1 cellular context compared by ENCODE assay signal in genomic region chr11:33719587-33719986, GRCh38.
TF ChIP-seq lines count a peak whose summit lies in the region.

No MANE protein-coding gene starts in this region.

TF ChIP-seq in IMR-90, 13 proteins besides CTCF, POLR2A, EP300 and RAD21 (continued from another document):
- TF ChIP-seq ELK1 (IDR thresholded peaks at IDR 0.05; ENCODE audit: borderline replicate concordance, low read depth, low read length) (no peak), RCOR1 (IDR thresholded peaks at IDR 0.05; ENCODE audit: insufficient replicate concordance, low read length) (no peak), NFE2L2 (IDR thresholded peaks at IDR 0.05; ENCODE audit: low read depth, low read length) (no peak), MAZ (IDR thresholded peaks at IDR 0.05; ENCODE audit: borderline replicate concordance, low read depth, low read length) (no peak), SMC3 (IDR thresholded peaks at IDR 0.05; ENCODE audit: low read depth, low read length) (no peak), FOS (IDR thresholded peaks at IDR 0.05; ENCODE audit: low read depth, low read length) (no peak), MXI1 (IDR thresholded peaks at IDR 0.05; ENCODE audit: borderline replicate concordance, low read depth, low read length) (no peak), CHD1 (IDR thresholded peaks at IDR 0.05; ENCODE audit: low read depth, low read length) (no peak), CEBPB (IDR thresholded peaks at IDR 0.05; ENCODE audit: low read depth, low read length) (no peak), USF2 (IDR thresholded peaks at IDR 0.05; ENCODE audit: low read depth, low read length) (no peak), BHLHE40 (IDR thresholded peaks at IDR 0.05; ENCODE audit: low read depth, low read length) (no peak)
